Comparison of ENCODE assay signal across 1 cellular context in the genomic region with DNA sequence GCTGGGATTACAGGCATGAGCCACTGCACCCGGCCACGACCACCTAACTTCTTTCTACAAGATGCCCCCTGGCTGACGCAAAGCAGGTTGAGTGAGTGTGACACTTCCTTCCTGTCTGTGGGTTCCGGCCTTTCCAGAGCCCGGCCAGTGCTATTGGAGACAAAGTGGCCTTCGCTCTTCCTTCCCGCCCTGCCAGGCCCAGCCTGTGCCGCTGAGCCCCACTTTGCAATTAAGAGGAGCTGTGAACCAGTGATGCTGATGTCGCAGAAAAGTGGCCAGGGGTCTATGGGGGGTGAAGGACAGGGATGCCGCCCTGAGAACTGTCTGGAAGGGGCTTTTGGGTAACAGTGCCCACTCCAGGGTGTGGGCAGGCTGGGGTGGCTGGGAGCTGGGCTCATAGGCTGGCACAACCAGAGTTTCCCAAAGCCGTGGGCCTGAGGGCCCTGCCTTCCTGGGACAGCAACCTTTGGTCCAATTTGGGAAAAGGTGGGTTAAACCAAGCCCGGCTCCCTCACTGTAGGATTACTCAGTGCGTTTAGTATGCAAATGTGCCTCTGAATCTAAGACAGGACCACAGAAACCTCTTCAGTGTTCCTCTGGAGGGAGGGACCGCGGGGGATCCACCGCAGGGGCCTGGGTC.
TF ChIP-seq lines count a peak whose summit lies in the region.

No MANE protein-coding gene starts in this region.

TF ChIP-seq in H1, 55 proteins besides CTCF, POLR2A, EP300 and RAD21 (continued from another document):
- no peak for TF ChIP-seq RFX5 (IDR thresholded peaks at IDR 0.05; ENCODE audit: borderline replicate concordance, low read depth, low read length)
- TF ChIP-seq, protein P1, sequence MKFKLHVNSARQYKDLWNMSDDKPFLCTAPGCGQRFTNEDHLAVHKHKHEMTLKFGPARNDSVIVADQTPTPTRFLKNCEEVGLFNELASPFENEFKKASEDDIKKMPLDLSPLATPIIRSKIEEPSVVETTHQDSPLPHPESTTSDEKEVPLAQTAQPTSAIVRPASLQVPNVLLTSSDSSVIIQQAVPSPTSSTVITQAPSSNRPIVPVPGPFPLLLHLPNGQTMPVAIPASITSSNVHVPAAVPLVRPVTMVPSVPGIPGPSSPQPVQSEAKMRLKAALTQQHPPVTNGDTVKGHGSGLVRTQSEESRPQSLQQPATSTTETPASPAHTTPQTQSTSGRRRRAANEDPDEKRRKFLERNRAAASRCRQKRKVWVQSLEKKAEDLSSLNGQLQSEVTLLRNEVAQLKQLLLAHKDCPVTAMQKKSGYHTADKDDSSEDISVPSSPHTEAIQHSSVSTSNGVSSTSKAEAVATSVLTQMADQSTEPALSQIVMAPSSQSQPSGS (IDR thresholded peaks at IDR 0.05; ENCODE audit: low read length), result no peak
- TF ChIP-seq POU5F1 (IDR thresholded peaks at IDR 0.05; ENCODE audit: low read depth, low read length), result no peak
- no peak for TF ChIP-seq MAFK (IDR thresholded peaks at IDR 0.05; ENCODE audit: low read depth, low read length)
